ENCODE assay signal across 16 cellular contexts in genomic region chr18:723541-723940, GRCh38.
"Had no signal": no experiment of that assay in that cellular context is flagged by ENCODE, and none has a peak within 500 bp of the region (broad histone marks: within the 10 kb centered on the region; RNA-seq: fewer than 3 reads in every experiment).

No MANE protein-coding gene starts in this region.

- FAIRE-seq: endometrium, islet of Langerhans had no signal

- H3K36me3 ChIP-seq: lower lobe of right lung, ovary had no signal

- H3K9me3 Mint-ChIP-seq: activated naive CD8-positive, alpha-beta T cell treated with anti-CD3 and anti-CD28 coated beads, Interleukin-2, amount 10 ng/mL, durations not matched to agents 7 days and 5 days; mesothelial cell of epicardium; stimulated activated naive CD8-positive, alpha-beta T cell treated with anti-CD3 and anti-CD28 coated beads, Interleukin-15, amount 100 ng/mL, for 72 hours; T-cell had no signal

- DNase-seq: activated naive CD8-positive, alpha-beta T cell treated with anti-CD3 and anti-CD28 coated beads, Interleukin-2, amount 10 ng/mL, durations not matched to agents 7 days and 5 days; aorta; left colon; lower lobe of right lung; ovary; stimulated activated naive CD8-positive, alpha-beta T cell treated with anti-CD3 and anti-CD28 coated beads, Interleukin-15, amount 100 ng/mL, for 72 hours; T-cell; T-helper 9 cell; testis; upper lobe of right lung had no signal

- H3K4me1 Mint-ChIP-seq: activated naive CD8-positive, alpha-beta T cell treated with anti-CD3 and anti-CD28 coated beads, Interleukin-2, amount 10 ng/mL, durations not matched to agents 7 days and 5 days; mesothelial cell of epicardium; T-cell had no signal

- H3K27me3 Mint-ChIP-seq: activated naive CD8-positive, alpha-beta T cell treated with anti-CD3 and anti-CD28 coated beads, Interleukin-2, amount 10 ng/mL, durations not matched to agents 7 days and 5 days; stimulated activated naive CD8-positive, alpha-beta T cell treated with anti-CD3 and anti-CD28 coated beads, Interleukin-15, amount 100 ng/mL, for 72 hours; T-cell had no signal

- ATAC-seq: activated CD4-positive, CD25-positive, alpha-beta regulatory T cell treated with anti-CD3 and anti-CD28 coated beads, Interleukin-2, amount 50 U/mL, for 24 hours; esophagus mucosa; left colon; lower lobe of right lung; sciatic nerve; stimulated activated naive CD8-positive, alpha-beta T cell treated with anti-CD3 and anti-CD28 coated beads, Interleukin-15, amount 100 ng/mL, for 72 hours; T-cell; upper lobe of right lung had no signal

- H3K4me3 ChIP-seq: lower lobe of right lung, ovary, testis, upper lobe of right lung had no signal

- H3K4me3 Mint-ChIP-seq: activated naive CD8-positive, alpha-beta T cell treated with anti-CD3 and anti-CD28 coated beads, Interleukin-2, amount 10 ng/mL, durations not matched to agents 7 days and 5 days; mesothelial cell of epicardium; stimulated activated naive CD8-positive, alpha-beta T cell treated with anti-CD3 and anti-CD28 coated beads, Interleukin-15, amount 100 ng/mL, for 72 hours; T-cell had no signal

- H3K27me3 ChIP-seq: ovary, testis, upper lobe of right lung had no signal

- H3K27ac ChIP-seq: lower lobe of right lung, ovary, testis, upper lobe of right lung had no signal

- H3K9me3 ChIP-seq: lower lobe of right lung, ovary, testis, upper lobe of right lung had no signal

- H3K4me1 ChIP-seq: lower lobe of right lung, testis, upper lobe of right lung had no signal

- H3K27ac Mint-ChIP-seq: activated naive CD8-positive, alpha-beta T cell treated with anti-CD3 and anti-CD28 coated beads, Interleukin-2, amount 10 ng/mL, durations not matched to agents 7 days and 5 days; mesothelial cell of epicardium; T-cell had no signal
